Comparison of ENCODE assay signal across 28 cellular contexts in genomic region chr1:3338725-3339070, GRCh38.
"Had no signal": no experiment of that assay in that cellular context is flagged by ENCODE, and none has a peak within 500 bp of the region (broad histone marks: within the 10 kb centered on the region; RNA-seq: fewer than 3 reads in every experiment).

No MANE protein-coding gene starts in this region.

- H3K9me3 Mint-ChIP-seq: activated naive CD8-positive, alpha-beta T cell treated with anti-CD3 and anti-CD28 coated beads, Interleukin-2, amount 50 U/mL, for 24 hours; natural killer cell treated with Interleukin-12 subunit alpha and Interleukin-12 subunit beta and Interleukin-15 and Interleukin-18, amount 100 ng/mL, for 72 hours had no signal

- H3K36me3 Mint-ChIP-seq: activated CD4-positive, alpha-beta memory T cell treated with anti-CD3 and anti-CD28 coated beads for 36 hours; stimulated activated memory B cell treated with anti-CD40 and anti-IgM and Interleukin-4, amounts not matched to agents 10 μg/mL and 1 μg/mL and 100 μg/mL, for 72 hours had no signal

- H3K36me3 ChIP-seq: gastroesophageal sphincter, sigmoid colon had no signal

- H3K27ac Mint-ChIP-seq: activated CD4-positive, alpha-beta memory T cell treated with anti-CD3 and anti-CD28 coated beads for 36 hours; activated naive CD8-positive, alpha-beta T cell treated with anti-CD3 and anti-CD28 coated beads, Interleukin-2, amount 50 U/mL, for 24 hours; effector memory CD8-positive, alpha-beta T cell; natural killer cell treated with Interleukin-12 subunit alpha and Interleukin-12 subunit beta and Interleukin-15 and Interleukin-18, amount 100 ng/mL, for 72 hours; stimulated activated memory B cell treated with anti-CD40 and anti-IgM and Interleukin-4, amounts not matched to agents 10 μg/mL and 1 μg/mL and 100 μg/mL, for 72 hours; stimulated activated naive CD8-positive, alpha-beta T cell treated with anti-CD3 and anti-CD28 coated beads, Interleukin-15, amount 100 ng/mL, for 72 hours had no signal

- H3K4me3 ChIP-seq: gastroesophageal sphincter, lung, mucosa of descending colon, sigmoid colon, SK-N-MC, tibial nerve had no signal

- H3K27ac ChIP-seq: gastroesophageal sphincter, sigmoid colon, SK-N-MC had no signal

- DNase-seq: activated CD4-positive, alpha-beta memory T cell treated with anti-CD3 and anti-CD28 coated beads for 36 hours; activated CD4-positive, alpha-beta T cell treated with anti-CD3 and anti-CD28 coated beads for 48 hours; activated CD8-positive, alpha-beta memory T cell treated with anti-CD3 and anti-CD28 coated beads, Interleukin-2, amount 50 U/mL, for 4 hours; activated gamma-delta T cell; activated naive CD4-positive, alpha-beta T cell treated with anti-CD3 and anti-CD28 coated beads, Interleukin-2, amount 50 U/mL, for 16 hours; activated naive CD8-positive, alpha-beta T cell treated with anti-CD3 and anti-CD28 coated beads, Interleukin-2, amount 50 U/mL, for 24 hours; activated T-cell treated with anti-CD3 and anti-CD28 coated beads, Interleukin-2, amount 50 U/mL, for 1 hour; amygdala; cerebellar nuclear complex; cortex of kidney; effector memory CD8-positive, alpha-beta T cell; erythroblast; hippocampal formation; mucosa of descending colon; retina; sigmoid colon; small intestine; stimulated activated CD4-positive, alpha-beta T cell treated with anti-CD3 and anti-CD28 coated beads, Interleukin-4, amount 100 ng/mL, for 4 hours; stimulated activated CD8-positive, alpha-beta memory T cell treated with anti-CD3 and anti-CD28 coated beads, Interleukin-4, amount 100 ng/mL, for 48 hours; stimulated activated naive CD8-positive, alpha-beta T cell treated with anti-CD3 and anti-CD28 coated beads, Interleukin-15, amount 100 ng/mL, for 72 hours; substantia nigra had no signal

- ATAC-seq: activated naive CD8-positive, alpha-beta T cell treated with anti-CD3 and anti-CD28 coated beads, Interleukin-2, amount 50 U/mL, for 24 hours; effector memory CD8-positive, alpha-beta T cell; gastroesophageal sphincter; mucosa of descending colon; natural killer cell treated with Interleukin-12 subunit alpha and Interleukin-12 subunit beta and Interleukin-15 and Interleukin-18, amount 100 ng/mL, for 72 hours; stimulated activated memory B cell treated with anti-CD40 and anti-IgM and Interleukin-4, amounts not matched to agents 10 μg/mL and 1 μg/mL and 100 μg/mL, for 72 hours; stimulated activated naive CD8-positive, alpha-beta T cell treated with anti-CD3 and anti-CD28 coated beads, Interleukin-15, amount 100 ng/mL, for 72 hours had no signal

- FAIRE-seq: keratinocyte, small intestine had no signal

- H3K27me3 ChIP-seq: tibial nerve had no signal
